In genomic region chr17:45296003-45296832, GRCh38 we compare ENCODE assay signal across 7 cellular contexts. TPM values are rescaled to one million over a fixed set of nuclear protein-coding genes. Genes with fewer than 3 reads are reported as not detected.
A peak's percentile ranks its signal among the peaks of the same experiment; 100 is the strongest.
DNase-seq lines count a peak whose midpoint lies in the region; ATAC-seq, FAIRE-seq and TF ChIP-seq lines count a peak whose summit lies in the region.

No MANE protein-coding gene starts in this region.

- H3K9me3 ChIP-seq in HEK293 (ENCODE audit: control insufficient read depth, insufficient read depth, low read depth, low read length) (no peaks in the 10 kb centered on the region), Panc1 (ENCODE audit: control insufficient read depth, insufficient read depth, low read depth, low read length) (no peaks in the 10 kb centered on the region), small intestine (ENCODE audit: control insufficient read depth, low read depth) (no peaks in the 10 kb centered on the region)

- CTCF ChIA-PET in HEK293 (lab: Yijun Ruan, JAX), result interaction anchor here (0.9 to 4.8 kb wide), 4 partner anchors 16 to 132 kb away, joined by 3 to 38 read pairs (median 14); no protein-coding TSS in a partner anchor
- CTCF ChIA-PET in Panc1 (lab: Charles Lee), result no interaction called here

- intact Hi-C loops in Panc1 (cut with micrococcal nuclease; ENCODE audit: unreplicated experiment), result no loop called here

- H3K36me3 ChIP-seq in HEK293 (ENCODE audit: control insufficient read depth in 2 of 2, insufficient read depth in 1 of 2, low read length in 2 of 2) (peaks cover 0 to 3% of the 10 kb centered on the region in 2 experiments; a peak in 1 of 3 replicates), Panc1 (ENCODE audit: control insufficient read depth, insufficient read depth, low read length) (no peaks in the 10 kb centered on the region), small intestine (ENCODE audit: control insufficient read depth in 2 of 2, insufficient read depth in 2 of 2, low read length in 2 of 2) (no peaks in the 10 kb centered on the region)

- DNase-seq in Panc1 (ENCODE audit: low read depth, low spot score), result no peak
- DNase-seq in small intestine, result no peak
- DNase-seq in glomerular visceral epithelial cell (ENCODE audit: extremely low spot score), result no peak
- no peak for DNase-seq in 8988T

- no peaks in the 10 kb centered on the region for H3K27me3 ChIP-seq in Panc1 (ENCODE audit: control insufficient read depth, insufficient read depth, low read length)
- H3K27me3 ChIP-seq in small intestine (ENCODE audit: control insufficient read depth in 2 of 2, insufficient read depth in 2 of 2, low read length in 2 of 2), result no peaks in the 10 kb centered on the region

- ATAC-seq in Panc1 (no peak), esophagus mucosa (peak; percentile 5), GM18498 (IDR thresholded peaks at IDR 0.05; ENCODE audit: unreplicated experiment) (no peak)

- BruUV-seq in Panc1 (replicated peaks; lab: Mats Ljungman, UMichigan), result no TSS peak

- POLR2A ChIA-PET in HEK293 (lab: Yijun Ruan, JAX), result interaction anchor here (0.7 to 1.7 kb wide), 3 partner anchors 21 to 76 kb away, joined by 3 to 6 read pairs (median 4); partner anchors contain the start of gene MAP3K14
- POLR2A ChIA-PET in Panc1 (lab: Charles Lee), result no interaction called here

- H3K27ac ChIP-seq in HEK293 (ENCODE audit: extremely low read depth, low read depth, low read length) (no peak overlapping the region), Panc1 (ENCODE audit: low read length) (peak overlapping the region; percentile 93), small intestine (ENCODE audit: low read depth in 1 of 2, low read length in 1 of 2) (peak overlapping the region; percentile 29 to 60)

- FAIRE-seq in small intestine (lab: Jason Lieb, UNC), result no peak

- no peak overlapping the region for H3K4me3 ChIP-seq in HEK293 (ENCODE audit: low read depth, low read length)
- H3K4me3 ChIP-seq in Panc1 (ENCODE audit: low read depth in 2 of 2, low read length in 2 of 2), result no peak overlapping the region
- H3K4me3 ChIP-seq in small intestine (ENCODE audit: low read depth in 1 of 2, low read length in 2 of 2), result no peak overlapping the region

- H3K4me1 ChIP-seq in HEK293 (ENCODE audit: control insufficient read depth, insufficient read depth, low read length), result peaks cover 12% of the 10 kb centered on the region
- H3K4me1 ChIP-seq in Panc1 (ENCODE audit: control insufficient read depth, insufficient read depth, low read length), result peaks cover 94% of the 10 kb centered on the region
- H3K4me1 ChIP-seq in small intestine (ENCODE audit: control insufficient read depth in 2 of 2, insufficient read depth in 1 of 2, low read depth in 1 of 2, low read length in 1 of 2), result peaks cover 34 to 35% of the 10 kb centered on the region in 2 donors

- TF ChIP-seq CTCF in HEK293 (tag by site-specific recombination; IDR thresholded peaks at IDR 0.05) (no peak), Panc1 (IDR thresholded peaks at IDR 0.05) (no peak)

- in situ Hi-C loops in Panc1 (cut with HindIII; ENCODE audit: low pct_unique_long_range_greater_than_20kb, low sequenced_read_pairs), result no loop called here

- WGBS in small intestine, 3 donors, result 72 to 81% (median 72%) methylated on average over 7 of the region's 7 CpGs

TF ChIP-seq in HEK293, 187 proteins besides CTCF, POLR2A, EP300 and RAD21:
- TF ChIP-seq SCRT2 (tag by site-specific recombination; IDR thresholded peaks at IDR 0.05) (no peak), ZNF571 (tag by site-specific recombination; IDR thresholded peaks at IDR 0.05) (no peak), ZNF157 (tag by site-specific recombination; IDR thresholded peaks at IDR 0.05) (no peak), ZNF76 (tag by site-specific recombination; IDR thresholded peaks at IDR 0.05; ENCODE audit: borderline replicate concordance, low read depth) (no peak), YY2 (tag by site-specific recombination; IDR thresholded peaks at IDR 0.05) (0 out of 2 replicates have a peak, but pooled peaks have one; percentile 11), HIC1 (tag by site-specific recombination; IDR thresholded peaks at IDR 0.05) (no peak), ZNF121 (tag by site-specific recombination; IDR thresholded peaks at IDR 0.05) (peak; percentile 87), ZBTB11 (tag by site-specific recombination; conservative IDR thresholded peaks at IDR 0.05; ENCODE audit: low read depth) (no peak), ZXDB (tag by site-specific recombination; IDR thresholded peaks at IDR 0.05) (no peak), ZNF514 (tag by site-specific recombination; IDR thresholded peaks at IDR 0.05) (no peak)
TF ChIP-seq in HEK293: peak in this region for 2.

RNA-seq across cellular contexts. Expression of gene MAP3K14, which starts 20.6 kb away (rescaled TPM):
- total RNA-seq in Panc1 (2021; ENCODE audit: unreplicated experiment), result 80.8 TPM
- polyA plus RNA-seq in Panc1 (2012; ENCODE audit: insufficient read length), result 60.3 TPM
- total RNA-seq in esophagus mucosa, result 6.3 TPM
- 10 to 100 TPM; 10.8 to 19.2 (median 11.3) TPM for polyA plus RNA-seq in small intestine

RNA-seq across cellular contexts. Expression of gene SPATA32, which starts 34.3 kb away (rescaled TPM):
- total RNA-seq in Panc1 (2021; ENCODE audit: unreplicated experiment), result 0.26 TPM
- 0.17 TPM for polyA plus RNA-seq in Panc1 (2012; ENCODE audit: insufficient read length)
- 0.24 TPM for total RNA-seq in esophagus mucosa
- polyA plus RNA-seq in small intestine, result under 1 TPM in 1 of 3 donors, not detected in 2; 0.04 TPM

Comparison
In these comparisons a context has a peak if more than half of its experiments do, and no peak if none do; other contexts are left out.
1. RNA of gene MAP3K14, which starts 20.6 kb away (total RNA-seq): 80.8 TPM in Panc1 (single experiment); 6.3 TPM in esophagus mucosa (single experiment); every median in the first group is over 10 times any median in the second.